Comparison of ENCODE assay signal across 15 cellular contexts in the genomic region with DNA sequence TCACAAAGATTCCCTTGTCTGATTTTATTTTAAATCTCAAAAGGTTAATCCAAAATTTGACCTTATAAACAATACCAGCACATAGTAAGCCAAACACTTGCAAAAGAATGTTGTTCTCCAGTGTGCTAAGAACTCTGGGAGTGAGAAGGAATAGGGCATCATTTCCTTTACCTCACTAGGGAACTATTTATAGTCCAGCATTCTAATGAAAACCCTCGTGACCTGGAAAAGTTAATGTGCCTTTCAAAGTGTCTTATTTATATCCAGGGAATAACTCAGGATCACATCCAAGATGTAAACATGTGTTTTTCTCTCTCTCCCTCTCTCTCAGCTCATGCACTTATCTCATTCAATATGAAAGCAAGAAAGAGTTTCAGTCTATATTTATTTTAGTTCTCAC.
A peak's percentile ranks its signal among the peaks of the same experiment; 100 is the strongest.
DNase-seq lines count a peak whose midpoint lies in the region; ATAC-seq and TF ChIP-seq lines count a peak whose summit lies in the region.
"Had no signal": no experiment of that assay in that cellular context is flagged by ENCODE, and none has a peak within 500 bp of the region (broad histone marks: within the 10 kb centered on the region; RNA-seq: fewer than 3 reads in every experiment).

No MANE protein-coding gene starts in this region.

- no peaks in the 10 kb centered on the region for H3K9me3 ChIP-seq in parathyroid adenoma (ENCODE audit: control insufficient read depth, low read length)
- H3K9me3 ChIP-seq: body of pancreas had no signal

- DNase-seq in AG20443 (ENCODE audit: low spot score) (peak; percentile 29), M059J (ENCODE audit: low read depth) (peak; percentile 82), fibroblast of mammary gland (ENCODE audit: low read depth) (peak; percentile 55), activated gamma-delta T cell treated with Interleukin-2 at 50 U/mL for 16 hours (no peak), midbrain (lab: John Stamatoyannopoulos, UW) (no peak), activated gamma-delta T cell (lab: John Stamatoyannopoulos, UW) (no peak)
- DNase-seq: activated CD4-positive, alpha-beta T cell treated with anti-CD3 and anti-CD28 coated beads for 36 hours; activated T-cell treated with anti-CD3 and anti-CD28 coated beads, Interleukin-2, amount 50 U/mL, for 72 hours; body of pancreas; erythroblast; NCI-H2029 treated with DMSO at 0.1 percent for 48 hours; NK-92 treated with Interleukin-12 subunit alpha and Interleukin-12 subunit beta, amount 100 ng/mL, for 24 hours had no signal

- H3K4me1 ChIP-seq in parathyroid adenoma: no peaks in the 10 kb centered on the region
- H3K4me1 ChIP-seq: body of pancreas had no signal

- no peak overlapping the region for H3K9ac ChIP-seq in parathyroid adenoma
- H3K9ac ChIP-seq: KMS-11 had no signal

- H3K27ac ChIP-seq in parathyroid adenoma: no peak overlapping the region
- H3K27ac ChIP-seq: body of pancreas, KMS-11 had no signal

- peak overlapping the region; percentile 17 for H2AFZ ChIP-seq in parathyroid adenoma

- no peak for TF ChIP-seq CTCF in fibroblast of mammary gland (conservative IDR thresholded peaks at IDR 0.05; ENCODE audit: control insufficient read depth, insufficient read depth, low read depth, low read length)
- TF ChIP-seq CTCF in parathyroid adenoma (IDR thresholded peaks at IDR 0.05): no peak

- no peaks in the 10 kb centered on the region for H3K79me2 ChIP-seq in parathyroid adenoma

- H3K4me2 ChIP-seq in parathyroid adenoma (ENCODE audit: low read length): no peak overlapping the region
- H3K4me2 ChIP-seq: KMS-11 had no signal

- no peaks in the 10 kb centered on the region for H3K36me3 ChIP-seq in parathyroid adenoma (ENCODE audit: control insufficient read depth, insufficient read depth, low read length)

- no peaks in the 10 kb centered on the region for H3K27me3 ChIP-seq in parathyroid adenoma (ENCODE audit: control insufficient read depth, insufficient read depth, low read length)
- H3K27me3 ChIP-seq: body of pancreas had no signal

- no peak for ATAC-seq in GM21515 (IDR thresholded peaks at IDR 0.05; ENCODE audit: unreplicated experiment)
- ATAC-seq: activated CD4-positive, alpha-beta T cell treated with anti-CD3 and anti-CD28 coated beads for 36 hours; activated T-cell treated with anti-CD3 and anti-CD28 coated beads, Interleukin-2, amount 50 U/mL, for 72 hours; body of pancreas had no signal

- H3K4me3 ChIP-seq in fibroblast of mammary gland (ENCODE audit: control insufficient read depth, low read depth, low read length) (no peak overlapping the region), parathyroid adenoma (ENCODE audit: low read depth, low read length) (no peak overlapping the region)
- H3K4me3 ChIP-seq: body of pancreas had no signal

Comparison
In these comparisons a context has a peak if more than half of its experiments do, and no peak if none do; other contexts are left out.
1. DNase-seq: peak in AG20443 (single experiment), M059J (single experiment) and fibroblast of mammary gland (single experiment); none in activated gamma-delta T cell treated with Interleukin-2 at 50 U/mL for 16 hours (single experiment), midbrain (single experiment) and activated gamma-delta T cell (single experiment).